In the genomic region with DNA sequence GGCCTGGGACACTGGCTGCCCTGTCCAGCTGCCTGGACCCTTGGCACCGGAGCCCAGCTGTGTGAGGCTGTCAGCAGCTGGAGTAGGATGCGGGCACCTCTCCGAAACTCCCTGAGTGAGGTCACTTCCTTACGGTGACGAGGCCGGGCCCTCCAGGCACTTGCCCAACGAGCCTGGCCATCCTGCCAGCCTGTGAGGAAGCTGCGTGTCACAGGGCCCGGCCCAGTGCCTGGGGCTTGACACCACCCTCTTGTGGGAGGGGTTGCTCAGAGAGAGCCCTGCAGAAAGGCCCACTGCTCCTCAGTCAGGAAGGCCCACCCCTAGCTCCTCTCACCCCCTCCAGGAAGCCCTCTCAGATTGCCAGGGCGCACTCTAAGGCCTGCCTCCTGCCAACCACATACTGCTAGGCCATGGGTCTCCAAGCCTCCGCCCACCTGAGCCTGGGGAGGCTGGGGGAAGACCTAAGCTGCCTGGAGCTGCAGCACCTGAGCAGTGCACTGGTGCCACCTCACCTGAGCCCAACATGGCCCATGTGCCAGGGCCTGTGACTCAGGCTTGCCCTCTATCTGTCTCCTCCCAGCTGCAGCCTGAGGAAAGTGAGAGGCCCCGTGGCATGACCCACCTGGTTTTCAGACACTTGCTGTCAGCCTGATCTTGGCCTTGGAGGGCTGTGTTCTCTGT, we compare ENCODE assay signal across 8 cellular contexts. TPM values are rescaled to one million over a fixed set of nuclear protein-coding genes. Genes with fewer than 3 reads are reported as not detected.
DNase-seq lines count a peak whose midpoint lies in the region; ATAC-seq and TF ChIP-seq lines count a peak whose summit lies in the region.

No MANE protein-coding gene starts in this region.

- DNase-seq in activated naive CD4-positive, alpha-beta T cell treated with Interleukin-2 at 50 U/mL for 16 hours: peak; percentile 53
- no peak for DNase-seq in activated naive CD4-positive, alpha-beta T cell (lab: John Stamatoyannopoulos, UW)
- peak; percentile 95 for DNase-seq in RKO (ENCODE audit: low spot score)
- no peak for DNase-seq in brain microvascular endothelial cell
- peak; percentile 95 for DNase-seq in kidney tubule cell (ENCODE audit: low spot score)
- peak; percentile 85 for DNase-seq in ureter (ENCODE audit: low spot score)
- no peak for DNase-seq in NCI-H446 (lab: John Stamatoyannopoulos, UW)

- no peak for TF ChIP-seq CTCF in brain microvascular endothelial cell (IDR thresholded peaks at IDR 0.05; ENCODE audit: low read depth, low read length, missing control alignments)

- H3K36me3 ChIP-seq in brain microvascular endothelial cell (replicated peaks): no peaks in the 10 kb centered on the region

- no peaks in the 10 kb centered on the region for H3K27me3 ChIP-seq in brain microvascular endothelial cell (replicated peaks)

- no peak for ATAC-seq in GM18498 (IDR thresholded peaks at IDR 0.05; ENCODE audit: unreplicated experiment)

- in situ Hi-C loops in brain microvascular endothelial cell (cut with HindIII; ENCODE audit: low pct_ligation_motif_present, low sequenced_read_pairs): no loop called here

- H3K27ac ChIP-seq in brain microvascular endothelial cell: peak overlapping the region; percentile 26

- no peak overlapping the region for H3K4me3 ChIP-seq in brain microvascular endothelial cell (ENCODE audit: low read depth, low read length)

RNA-seq across cellular contexts. Expression of gene PHLDA2, which starts 4.3 kb away (rescaled TPM):
- total RNA-seq in ureter: 15.9 TPM

RNA-seq across cellular contexts. Expression of gene CDKN1C, which starts 47.9 kb away (rescaled TPM):
- total RNA-seq in ureter: 21.5 TPM

RNA-seq across cellular contexts. Expression of gene NAP1L4, which starts 58.6 kb away (rescaled TPM):
- 189 TPM for total RNA-seq in ureter

Comparison
In these comparisons a context has a peak if more than half of its experiments do, and no peak if none do; other contexts are left out.
1. DNase-seq: peak in activated naive CD4-positive, alpha-beta T cell treated with Interleukin-2 at 50 U/mL for 16 hours (single experiment), RKO (single experiment), kidney tubule cell (single experiment) and ureter (single experiment); none in activated naive CD4-positive, alpha-beta T cell (0 of 4), brain microvascular endothelial cell (single experiment) and NCI-H446 (0 of 2).